Comparison of ENCODE assay signal across 27 cellular contexts in the genomic region with DNA sequence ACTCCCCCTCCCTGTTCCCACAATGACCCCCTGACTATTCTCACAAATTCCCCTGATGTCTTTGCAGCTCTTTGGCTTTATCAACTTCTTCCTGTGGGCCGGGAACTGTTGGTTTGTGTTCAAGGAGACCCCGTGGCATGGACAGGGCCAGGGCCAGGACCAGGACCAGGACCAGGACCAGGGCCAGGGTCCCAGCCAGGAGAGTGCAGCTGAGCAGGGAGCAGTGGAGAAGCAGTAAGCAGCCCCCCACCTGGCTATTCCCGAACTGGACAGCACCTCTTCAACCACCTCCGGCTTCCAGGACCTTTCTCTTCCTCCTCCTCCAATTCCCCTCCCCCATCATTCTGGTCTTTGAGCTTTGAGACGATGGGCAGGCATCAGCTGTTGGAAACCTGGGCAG. TPM values are rescaled to one million over a fixed set of nuclear protein-coding genes. Genes with fewer than 3 reads are reported as not detected.
"Had no signal": no experiment of that assay in that cellular context is flagged by ENCODE, and none has a peak within 500 bp of the region (broad histone marks: within the 10 kb centered on the region; RNA-seq: fewer than 3 reads in every experiment).

No MANE protein-coding gene starts in this region.

- H3K27ac ChIP-seq: dorsolateral prefrontal cortex, epithelial cell of prostate, parathyroid adenoma, right lobe of liver, tibial artery had no signal

- H3K27me3 ChIP-seq: dorsolateral prefrontal cortex, gastrocnemius medialis, right lobe of liver, tibial artery had no signal

- H3K36me3 ChIP-seq: right lobe of liver, tibial artery had no signal

- ATAC-seq: gastrocnemius medialis; left lobe of liver; natural killer cell treated with Interleukin-12 subunit alpha and Interleukin-12 subunit beta and Interleukin-15 and Interleukin-18, amount 100 ng/mL, for 72 hours; right lobe of liver; stimulated activated naive CD8-positive, alpha-beta T cell treated with anti-CD3 and anti-CD28 coated beads, Interleukin-15, amount 100 ng/mL, for 72 hours had no signal

- H3K9me3 Mint-ChIP-seq: memory B cell; mesothelial cell of epicardium; natural killer cell treated with Interleukin-12 subunit alpha and Interleukin-12 subunit beta and Interleukin-15 and Interleukin-18, amount 100 ng/mL, for 72 hours; neural crest cell; stimulated activated naive CD8-positive, alpha-beta T cell treated with anti-CD3 and anti-CD28 coated beads, Interleukin-15, amount 100 ng/mL, for 72 hours had no signal

- H3K4me1 ChIP-seq: right lobe of liver had no signal

- H3K27ac Mint-ChIP-seq: memory B cell; mesothelial cell of epicardium; natural killer cell treated with Interleukin-12 subunit alpha and Interleukin-12 subunit beta and Interleukin-15 and Interleukin-18, amount 100 ng/mL, for 72 hours; progenitor cell of endocrine pancreas; stimulated activated naive CD8-positive, alpha-beta T cell treated with anti-CD3 and anti-CD28 coated beads, Interleukin-15, amount 100 ng/mL, for 72 hours; type B pancreatic cell had no signal

- H3K36me3 Mint-ChIP-seq: memory B cell; mesothelial cell of epicardium; naive B cell; natural killer cell treated with Interleukin-12 subunit alpha and Interleukin-12 subunit beta and Interleukin-15 and Interleukin-18, amount 100 ng/mL, for 72 hours; type B pancreatic cell had no signal

- DNase-seq: cortex of kidney; dorsolateral prefrontal cortex; effector CD4-positive, alpha-beta T cell; foreskin fibroblast; gastrocnemius medialis; kidney; naive B cell; right lobe of liver; stimulated activated CD4-positive, alpha-beta T cell treated with anti-CD3 and anti-CD28 coated beads, Interleukin-12 subunit alpha, Interleukin-12 subunit beta, amount 100 ng/mL, for 4 hours; stimulated activated CD4-positive, alpha-beta T cell treated with anti-CD3 and anti-CD28 coated beads, Interleukin-1b, Interleukin-23, amount 100 ng/mL, for 48 hours; stimulated activated CD8-positive, alpha-beta memory T cell treated with anti-CD3 and anti-CD28 coated beads, Interleukin-4, amount 100 ng/mL, for 48 hours; stimulated activated naive CD8-positive, alpha-beta T cell treated with anti-CD3 and anti-CD28 coated beads, Interleukin-15, amount 100 ng/mL, for 72 hours; tibial artery had no signal

- H3K9me3 ChIP-seq: gastrocnemius medialis, mucosa of descending colon, right lobe of liver, tibial artery had no signal

- H3K4me3 Mint-ChIP-seq: memory B cell; mesothelial cell of epicardium; natural killer cell treated with Interleukin-12 subunit alpha and Interleukin-12 subunit beta and Interleukin-15 and Interleukin-18, amount 100 ng/mL, for 72 hours; neural crest cell; stimulated activated naive CD8-positive, alpha-beta T cell treated with anti-CD3 and anti-CD28 coated beads, Interleukin-15, amount 100 ng/mL, for 72 hours; type B pancreatic cell had no signal

- H3K4me3 ChIP-seq: dorsolateral prefrontal cortex, gastrocnemius medialis, lung, mucosa of descending colon, right lobe of liver, smooth muscle cell, tibial artery had no signal

RNA-seq across cellular contexts. Expression of a gene that starts 13.0 kb away (rescaled TPM):
- total RNA-seq: esophagus mucosa; glomerular endothelial cell; natural killer cell treated with Interleukin-12 subunit alpha and Interleukin-12 subunit beta and Interleukin-15 and Interleukin-18, amount 100 ng/mL, for 72 hours; smooth muscle cell had no signal
- polyA plus RNA-seq: smooth muscle cell had no signal
